In the genomic region with DNA sequence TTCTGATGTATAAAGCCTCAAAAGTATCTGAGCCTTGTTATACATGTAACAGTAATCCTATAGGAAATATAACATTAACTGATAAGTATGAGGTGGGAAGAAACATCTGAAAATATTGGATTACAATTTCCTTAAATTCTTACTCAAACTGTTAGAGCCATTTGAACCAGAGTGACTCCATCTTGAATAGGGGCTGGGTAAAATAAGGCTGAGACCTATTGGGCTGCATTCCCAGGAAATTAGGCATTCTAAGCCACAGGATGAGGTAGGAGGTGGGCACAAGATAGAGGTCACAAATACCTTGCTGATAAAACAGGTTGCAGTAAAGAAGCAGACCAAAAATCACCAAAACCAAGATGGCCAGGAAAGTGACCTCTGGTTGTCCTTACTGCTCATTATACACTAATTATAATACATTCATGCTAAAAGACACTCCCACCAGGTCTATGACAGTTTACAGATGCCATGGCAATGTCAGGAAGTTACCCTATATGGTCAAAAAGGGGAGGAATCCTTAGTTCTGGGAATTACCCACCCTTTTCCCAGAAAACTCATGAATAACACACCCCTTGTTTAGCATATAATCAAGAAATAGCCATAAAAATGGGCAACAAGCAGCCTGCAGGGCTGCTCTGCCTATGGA, we compare ENCODE assay signal across 1 cellular context.
TF ChIP-seq lines count a peak whose summit lies in the region.

No MANE protein-coding gene starts in this region.

TF ChIP-seq in K562, 482 proteins besides CTCF, POLR2A, EP300 and RAD21 (continued from another document):
- TF ChIP-seq NFIX (CRISPR knock-in tag; IDR thresholded peaks at IDR 0.05; ENCODE audit: low read depth): no peak
- TF ChIP-seq TAF15 (IDR thresholded peaks at IDR 0.05; ENCODE audit: low read depth, low read length): no peak
- TF ChIP-seq, protein P1, sequence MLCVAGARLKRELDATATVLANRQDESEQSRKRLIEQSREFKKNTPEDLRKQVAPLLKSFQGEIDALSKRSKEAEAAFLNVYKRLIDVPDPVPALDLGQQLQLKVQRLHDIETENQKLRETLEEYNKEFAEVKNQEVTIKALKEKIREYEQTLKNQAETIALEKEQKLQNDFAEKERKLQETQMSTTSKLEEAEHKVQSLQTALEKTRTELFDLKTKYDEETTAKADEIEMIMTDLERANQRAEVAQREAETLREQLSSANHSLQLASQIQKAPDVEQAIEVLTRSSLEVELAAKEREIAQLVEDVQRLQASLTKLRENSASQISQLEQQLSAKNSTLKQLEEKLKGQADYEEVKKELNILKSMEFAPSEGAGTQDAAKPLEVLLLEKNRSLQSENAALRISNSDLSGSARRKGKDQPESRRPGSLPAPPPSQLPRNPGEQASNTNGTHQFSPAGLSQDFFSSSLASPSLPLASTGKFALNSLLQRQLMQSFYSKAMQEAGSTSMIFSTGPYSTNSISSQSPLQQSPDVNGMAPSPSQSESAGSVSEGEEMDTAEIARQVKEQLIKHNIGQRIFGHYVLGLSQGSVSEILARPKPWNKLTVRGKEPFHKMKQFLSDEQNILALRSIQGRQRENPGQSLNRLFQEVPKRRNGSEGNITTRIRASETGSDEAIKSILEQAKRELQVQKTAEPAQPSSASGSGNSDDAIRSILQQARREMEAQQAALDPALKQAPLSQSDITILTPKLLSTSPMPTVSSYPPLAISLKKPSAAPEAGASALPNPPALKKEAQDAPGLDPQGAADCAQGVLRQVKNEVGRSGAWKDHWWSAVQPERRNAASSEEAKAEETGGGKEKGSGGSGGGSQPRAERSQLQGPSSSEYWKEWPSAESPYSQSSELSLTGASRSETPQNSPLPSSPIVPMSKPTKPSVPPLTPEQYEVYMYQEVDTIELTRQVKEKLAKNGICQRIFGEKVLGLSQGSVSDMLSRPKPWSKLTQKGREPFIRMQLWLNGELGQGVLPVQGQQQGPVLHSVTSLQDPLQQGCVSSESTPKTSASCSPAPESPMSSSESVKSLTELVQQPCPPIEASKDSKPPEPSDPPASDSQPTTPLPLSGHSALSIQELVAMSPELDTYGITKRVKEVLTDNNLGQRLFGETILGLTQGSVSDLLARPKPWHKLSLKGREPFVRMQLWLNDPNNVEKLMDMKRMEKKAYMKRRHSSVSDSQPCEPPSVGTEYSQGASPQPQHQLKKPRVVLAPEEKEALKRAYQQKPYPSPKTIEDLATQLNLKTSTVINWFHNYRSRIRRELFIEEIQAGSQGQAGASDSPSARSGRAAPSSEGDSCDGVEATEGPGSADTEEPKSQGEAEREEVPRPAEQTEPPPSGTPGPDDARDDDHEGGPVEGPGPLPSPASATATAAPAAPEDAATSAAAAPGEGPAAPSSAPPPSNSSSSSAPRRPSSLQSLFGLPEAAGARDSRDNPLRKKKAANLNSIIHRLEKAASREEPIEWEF (CRISPR knock-in tag; IDR thresholded peaks at IDR 0.05): peak; percentile 92
- TF ChIP-seq, protein P2, sequence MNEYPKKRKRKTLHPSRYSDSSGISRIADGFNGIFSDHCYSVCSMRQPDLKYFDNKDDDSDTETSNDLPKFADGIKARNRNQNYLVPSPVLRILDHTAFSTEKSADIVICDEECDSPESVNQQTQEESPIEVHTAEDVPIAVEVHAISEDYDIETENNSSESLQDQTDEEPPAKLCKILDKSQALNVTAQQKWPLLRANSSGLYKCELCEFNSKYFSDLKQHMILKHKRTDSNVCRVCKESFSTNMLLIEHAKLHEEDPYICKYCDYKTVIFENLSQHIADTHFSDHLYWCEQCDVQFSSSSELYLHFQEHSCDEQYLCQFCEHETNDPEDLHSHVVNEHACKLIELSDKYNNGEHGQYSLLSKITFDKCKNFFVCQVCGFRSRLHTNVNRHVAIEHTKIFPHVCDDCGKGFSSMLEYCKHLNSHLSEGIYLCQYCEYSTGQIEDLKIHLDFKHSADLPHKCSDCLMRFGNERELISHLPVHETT (CRISPR knock-in tag; conservative IDR thresholded peaks at IDR 0.05 in 1 of 2, IDR thresholded peaks at IDR 0.05 in 1 of 2): peak in 1 of 2 experiments; percentile 97; a peak in 2 of 4 replicates
- no peak for TF ChIP-seq FIP1L1 (IDR thresholded peaks at IDR 0.05; ENCODE audit: low read depth, low read length, poor library complexity, severe bottlenecking)
- no peak for TF ChIP-seq GTF2E2 (tag; IDR thresholded peaks at IDR 0.05)
- no peak for TF ChIP-seq BMI1 (IDR thresholded peaks at IDR 0.05; ENCODE audit: low read length)
- peak; percentile 95 for TF ChIP-seq ZNF668 (CRISPR knock-in tag; IDR thresholded peaks at IDR 0.05)
